8 cellular contexts compared by ENCODE assay signal in genomic region chr9:129726322-129727160, GRCh38. TPM values are rescaled to one million over a fixed set of nuclear protein-coding genes. Genes with fewer than 3 reads are reported as not detected.
A peak's percentile ranks its signal among the peaks of the same experiment; 100 is the strongest.
DNase-seq lines count a peak whose midpoint lies in the region; ATAC-seq and TF ChIP-seq lines count a peak whose summit lies in the region.

No MANE protein-coding gene starts in this region.

- ATAC-seq in PC-3: peak; percentile 98

- intact Hi-C loops in CD4-positive, alpha-beta memory T cell (cut with micrococcal nuclease): loop anchor here (1.0 to 2.0 kb wide), 2 partner anchors 57 to 64 kb away; no protein-coding TSS in a partner anchor
- intact Hi-C loops in PC-3 (cut with micrococcal nuclease): loop anchor here (2.0 kb wide), 1 partner anchor 84 kb away; the partner anchor contains the start of gene ASB6

- POLR2A ChIA-PET in CD4-positive, alpha-beta memory T cell (lab: Charles Lee; ENCODE audit: partially characterized antibody): interaction anchor here (2.1 kb wide), 1 partner anchor 11 kb away, joined by 11 read pairs; no protein-coding TSS in a partner anchor
- POLR2A ChIA-PET in PC-3 (lab: Charles Lee; ENCODE audit: unreplicated experiment): no interaction called here

- CTCF ChIA-PET in CD4-positive, alpha-beta memory T cell (lab: Charles Lee; ENCODE audit: partially characterized antibody): interaction anchor here (0.6 to 5.6 kb wide), 15 partner anchors 14 to 597 kb away, joined by 3 to 55 read pairs (median 4); no protein-coding TSS in a partner anchor
- CTCF ChIA-PET in PC-3 (lab: Charles Lee): interaction anchor here (0.6 to 1.3 kb wide), 3 partner anchors 55 to 70 kb away, joined by 3 to 6 read pairs (median 3); no protein-coding TSS in a partner anchor

- no peaks in the 10 kb centered on the region for H3K9me3 ChIP-seq in CD4-positive, alpha-beta memory T cell (ENCODE audit: control insufficient read depth in 1 of 2, low read length in 2 of 2)
- H3K9me3 ChIP-seq in PC-3 (ENCODE audit: low read length) (no peaks in the 10 kb centered on the region), subcutaneous abdominal adipose tissue (ENCODE audit: control insufficient read depth in 5 of 5, low read length in 5 of 5) (no peaks in the 10 kb centered on the region)

- H2AFZ ChIP-seq in PC-3 (ENCODE audit: low read length): peak overlapping the region; percentile 52; the same call in 1 of the 2 replicates

- DNase-seq in CD4-positive, alpha-beta memory T cell: peak in 4 of 5 donors; percentile 49 to 52 (median 50)
- DNase-seq in HUDEP-2 (lab: John Stamatoyannopoulos, UW; ENCODE audit: unreplicated experiment in 76 of 76) (peak in 59 of 76 experiments; percentile 4 to 77 (median 44)), PC-3 (peak; percentile 77), fibroblast of gingiva (ENCODE audit: low read depth) (peak; percentile 95), nephron progenitor cell (peak; percentile 76), cerebellar nuclear complex (lab: John Stamatoyannopoulos, UW) (no peak)
- peak; percentile 78 for DNase-seq in activated T-cell treated with anti-CD3 and anti-CD28 coated beads, Interleukin-2, amount 50 U/mL, for 24 hours

- H3K27me3 Mint-ChIP-seq in CD4-positive, alpha-beta memory T cell: peaks cover 0 to 6% of the 10 kb centered on the region in 2 donors
- H3K27me3 Mint-ChIP-seq in activated T-cell treated with anti-CD3 and anti-CD28 coated beads, Interleukin-2, amount 50 U/mL, for 24 hours: peaks cover 10% of the 10 kb centered on the region
- peaks cover 9% of the 10 kb centered on the region for H3K27me3 Mint-ChIP-seq in nephron progenitor cell (ENCODE audit: low read depth, poor library complexity)

- peaks cover 0 to 4% (median under 1%) of the 10 kb centered on the region in 4 donors for H3K4me1 Mint-ChIP-seq in CD4-positive, alpha-beta memory T cell
- H3K4me1 Mint-ChIP-seq in activated T-cell treated with anti-CD3 and anti-CD28 coated beads, Interleukin-2, amount 50 U/mL, for 24 hours (ENCODE audit: low read depth): peaks cover 5% of the 10 kb centered on the region
- peaks cover 43% of the 10 kb centered on the region for H3K4me1 Mint-ChIP-seq in nephron progenitor cell

- no TSS peak for BruUV-seq in PC-3 (replicated peaks; lab: Mats Ljungman, UMichigan)

- TF ChIP-seq CTCF in PC-3 (conservative IDR thresholded peaks at IDR 0.05; ENCODE audit: low read depth, low read length) (peak; percentile 87), nephron progenitor cell (IDR thresholded peaks at IDR 0.05) (peak; percentile 93)

- H3K4me3 ChIP-seq in CD4-positive, alpha-beta memory T cell (ENCODE audit: low read length in 2 of 2): no peak overlapping the region
- H3K4me3 ChIP-seq in PC-3 (ENCODE audit: low read length) (peak overlapping the region; percentile 16; the same call in 1 of the 2 replicates), subcutaneous abdominal adipose tissue (ENCODE audit: low read depth in 1 of 5, low read length in 5 of 5) (peak overlapping the region in 3 of 5 donors; percentile 26 to 47 (median 26))

- H3K27ac ChIP-seq in CD4-positive, alpha-beta memory T cell (ENCODE audit: low read depth, low read length): no peak overlapping the region
- no peak overlapping the region for H3K27ac ChIP-seq in PC-3 (ENCODE audit: low read length)
- no peak overlapping the region for H3K27ac ChIP-seq in subcutaneous abdominal adipose tissue (ENCODE audit: low read depth, low read length)

- peak overlapping the region; percentile 64 for H3K4me2 ChIP-seq in PC-3 (ENCODE audit: low read length)

- H3K9me2 ChIP-seq in PC-3 (replicated peaks; ENCODE audit: low read length): no peaks in the 10 kb centered on the region

- H3K9ac ChIP-seq in PC-3 (ENCODE audit: low read length) (no peak overlapping the region), subcutaneous abdominal adipose tissue (ENCODE audit: low read length in 5 of 5) (no peak overlapping the region)

- H3K9me3 Mint-ChIP-seq in CD4-positive, alpha-beta memory T cell: no peaks in the 10 kb centered on the region
- H3K9me3 Mint-ChIP-seq in activated T-cell treated with anti-CD3 and anti-CD28 coated beads, Interleukin-2, amount 50 U/mL, for 24 hours: no peaks in the 10 kb centered on the region
- no peaks in the 10 kb centered on the region for H3K9me3 Mint-ChIP-seq in nephron progenitor cell

- H3K36me3 ChIP-seq in CD4-positive, alpha-beta memory T cell (ENCODE audit: insufficient read depth, low read length): no peaks in the 10 kb centered on the region
- no peaks in the 10 kb centered on the region for H3K36me3 ChIP-seq in PC-3 (ENCODE audit: low read depth, low read length)
- no peaks in the 10 kb centered on the region for H3K36me3 ChIP-seq in subcutaneous abdominal adipose tissue (ENCODE audit: control insufficient read depth in 5 of 5, insufficient read depth in 5 of 5, low read length in 5 of 5)

- no peaks in the 10 kb centered on the region for H3K27me3 ChIP-seq in CD4-positive, alpha-beta memory T cell (ENCODE audit: insufficient read depth, low read length)
- H3K27me3 ChIP-seq in PC-3 (ENCODE audit: low read length) (no peaks in the 10 kb centered on the region), subcutaneous abdominal adipose tissue (ENCODE audit: control insufficient read depth in 5 of 5, insufficient read depth in 4 of 5, low read length in 5 of 5) (peaks cover 0 to 9% (median 9%) of the 10 kb centered on the region in 5 donors)

- H3K36me3 Mint-ChIP-seq in CD4-positive, alpha-beta memory T cell: no peaks in the 10 kb centered on the region
- no peaks in the 10 kb centered on the region for H3K36me3 Mint-ChIP-seq in activated T-cell treated with anti-CD3 and anti-CD28 coated beads, Interleukin-2, amount 50 U/mL, for 24 hours (ENCODE audit: low read depth)
- no peaks in the 10 kb centered on the region for H3K36me3 Mint-ChIP-seq in nephron progenitor cell (ENCODE audit: low read depth)

- peak overlapping the region in 4 of 8 donors; percentile 35 to 55 (median 46) for H3K4me3 Mint-ChIP-seq in CD4-positive, alpha-beta memory T cell
- peak overlapping the region; percentile 48 for H3K4me3 Mint-ChIP-seq in activated T-cell treated with anti-CD3 and anti-CD28 coated beads, Interleukin-2, amount 50 U/mL, for 24 hours
- no peak overlapping the region for H3K4me3 Mint-ChIP-seq in nephron progenitor cell

- no peaks in the 10 kb centered on the region for H4K20me1 ChIP-seq in PC-3 (ENCODE audit: low read length)

- H3K79me2 ChIP-seq in PC-3 (ENCODE audit: low read length): no peaks in the 10 kb centered on the region

- no peaks in the 10 kb centered on the region for H3F3A ChIP-seq in PC-3 (ENCODE audit: low read length, unreplicated experiment)

- no peaks in the 10 kb centered on the region for H3K4me1 ChIP-seq in CD4-positive, alpha-beta memory T cell (ENCODE audit: insufficient read depth, low read length)
- H3K4me1 ChIP-seq in PC-3 (ENCODE audit: insufficient read depth, low read length): no peaks in the 10 kb centered on the region
- H3K4me1 ChIP-seq in subcutaneous abdominal adipose tissue (ENCODE audit: control insufficient read depth in 5 of 5, insufficient read depth in 5 of 5, low read length in 5 of 5): peaks cover 2 to 17% (median 12%) of the 10 kb centered on the region in 5 donors

- H3K27ac Mint-ChIP-seq in CD4-positive, alpha-beta memory T cell: peak overlapping the region in 1 of 7 donors; percentile 35
- no peak overlapping the region for H3K27ac Mint-ChIP-seq in activated T-cell treated with anti-CD3 and anti-CD28 coated beads, Interleukin-2, amount 50 U/mL, for 24 hours
- no peak overlapping the region for H3K27ac Mint-ChIP-seq in nephron progenitor cell

RNA-seq across cellular contexts. Expression of gene PTGES, which starts 26.3 kb away (rescaled TPM):
- not detected for total RNA-seq in CD4-positive, alpha-beta memory T cell
- polyA plus RNA-seq in CD4-positive, alpha-beta memory T cell: not detected
- total RNA-seq in PC-3 (2014; rRNA removed): 21.0 and 26.8 TPM in 2 replicates

Comparison
In these comparisons a context has a peak if more than half of its experiments do, and no peak if none do; other contexts are left out.
1. DNase-seq: peak in CD4-positive, alpha-beta memory T cell (4 of 5), HUDEP-2 (59 of 76), PC-3 (single experiment), activated T-cell treated with anti-CD3 and anti-CD28 coated beads, Interleukin-2, amount 50 U/mL, for 24 hours (single experiment), fibroblast of gingiva (single experiment) and nephron progenitor cell (single experiment); none in cerebellar nuclear complex (0 of 2).
2. H3K4me3 ChIP-seq: peak in PC-3 (single experiment) and subcutaneous abdominal adipose tissue (3 of 5); none in CD4-positive, alpha-beta memory T cell (0 of 2).
3. RNA of gene PTGES, which starts 26.3 kb away (total RNA-seq): 21.0 to 26.8 TPM in PC-3; not detected in CD4-positive, alpha-beta memory T cell; every median in the first group is over 10 times any median in the second.